Comparison of ENCODE assay signal across 10 cellular contexts in genomic region chr11:12052676-12053605, GRCh38. TPM values are rescaled to one million over a fixed set of nuclear protein-coding genes. Genes with fewer than 3 reads are reported as not detected.
DNase-seq lines count a peak whose midpoint lies in the region; ATAC-seq and TF ChIP-seq lines count a peak whose summit lies in the region.
"Had no signal": no experiment of that assay in that cellular context is flagged by ENCODE, and none has a peak within 500 bp of the region (broad histone marks: within the 10 kb centered on the region; RNA-seq: fewer than 3 reads in every experiment).

No MANE protein-coding gene starts in this region.

- H3K4me3 ChIP-seq in A673 (ENCODE audit: low read depth, low read length, poor library complexity, severe bottlenecking): no peak overlapping the region
- H3K4me3 ChIP-seq: Peyer's patch, upper lobe of left lung had no signal

- POLR2A ChIA-PET in A673 (lab: Charles Lee; ENCODE audit: low non-redundant PET): interaction anchor here (0.6 kb wide), 1 partner anchor 235 kb away, joined by 8 read pairs; no protein-coding TSS in a partner anchor

- no peak for ATAC-seq in foreskin keratinocyte
- no peak for ATAC-seq in GM21619 (IDR thresholded peaks at IDR 0.05; ENCODE audit: unreplicated experiment)
- ATAC-seq in HG03469 (IDR thresholded peaks at IDR 0.05; ENCODE audit: unreplicated experiment): no peak

- H3K4me1 ChIP-seq in A673 (ENCODE audit: insufficient read depth, low read length, poor library complexity, severe bottlenecking): no peaks in the 10 kb centered on the region
- no peaks in the 10 kb centered on the region for H3K4me1 ChIP-seq in foreskin keratinocyte

- H3K36me3 ChIP-seq in A673 (ENCODE audit: insufficient read depth, low read length, poor library complexity, severe bottlenecking): no peaks in the 10 kb centered on the region
- H3K36me3 ChIP-seq: Peyer's patch, upper lobe of left lung had no signal

- H3K27ac ChIP-seq in A673 (ENCODE audit: low read depth, low read length, poor library complexity, severe bottlenecking): no peak overlapping the region
- no peak overlapping the region for H3K27ac ChIP-seq in foreskin keratinocyte

- DNase-seq in A673 (ENCODE audit: low spot score): no peak
- DNase-seq in SW480 (ENCODE audit: low spot score): peak; percentile 41
- no peak for DNase-seq in foreskin keratinocyte
- DNase-seq in medulla oblongata (ENCODE audit: extremely low spot score): no peak
- DNase-seq in NCI-H345 treated with DMSO at 0.1 percent for 48 hours (lab: John Stamatoyannopoulos, UW; ENCODE audit: unreplicated experiment): no peak

- H3K27me3 ChIP-seq in A673 (replicated peaks; ENCODE audit: insufficient read depth, low read depth, low read length, poor library complexity) (no peaks in the 10 kb centered on the region), foreskin keratinocyte (no peaks in the 10 kb centered on the region)
- H3K27me3 ChIP-seq: Peyer's patch, upper lobe of left lung had no signal

- intact Hi-C loops in A673 (cut with micrococcal nuclease; ENCODE audit: unreplicated experiment): no loop called here

- TF ChIP-seq CTCF in A673 (conservative IDR thresholded peaks at IDR 0.05; ENCODE audit: low read depth, low read length) (0 out of 2 replicates have a peak, but pooled peaks have one; percentile 10), GM12873 (IDR thresholded peaks at IDR 0.05; ENCODE audit: insufficient read depth, low read depth, low read length, missing control alignments) (peak; percentile 39), foreskin keratinocyte (conservative IDR thresholded peaks at IDR 0.05) (peak; percentile 46)

- no TSS peak for BruUV-seq in A673 (replicated peaks; lab: Mats Ljungman, UMichigan)

- CTCF ChIA-PET in A673 (lab: Charles Lee): interaction anchor here (0.9 kb wide), 1 partner anchor 229 kb away, joined by 4 read pairs; no protein-coding TSS in a partner anchor

- no peaks in the 10 kb centered on the region for H3K9me3 ChIP-seq in A673 (ENCODE audit: low read depth, low read length, poor library complexity, severe bottlenecking)
- H3K9me3 ChIP-seq: Peyer's patch, upper lobe of left lung had no signal

RNA-seq across cellular contexts. Expression of gene DKK3, which starts 44.5 kb away (rescaled TPM):
- total RNA-seq in A673 (2021) (0.77 and 2.3 TPM in 2 replicates), foreskin keratinocyte (271 and 323 TPM in 2 replicates)
- polyA plus RNA-seq in foreskin keratinocyte: 197 and 257 TPM in 2 replicates

RNA-seq across cellular contexts. Expression of gene MICAL2, which starts 57.4 kb away (rescaled TPM):
- total RNA-seq in A673 (2021): 0.44 and 1.1 TPM in 2 replicates
- 185 and 192 TPM in 2 replicates for total RNA-seq in foreskin keratinocyte
- 40.2 and 42.9 TPM in 2 replicates for polyA plus RNA-seq in foreskin keratinocyte

Comparison
In these comparisons a context has a peak if more than half of its experiments do, and no peak if none do; other contexts are left out.
1. RNA of gene DKK3, which starts 44.5 kb away (total RNA-seq): 271 to 323 TPM in foreskin keratinocyte; 0.77 to 2.3 TPM in A673; every median in the first group is over 10 times any median in the second.
2. RNA of gene MICAL2, which starts 57.4 kb away (total RNA-seq): 185 to 192 TPM in foreskin keratinocyte; 0.44 to 1.1 TPM in A673; every median in the first group is over 10 times any median in the second.
3. Peak in every context shown above with its lines, with median percentiles within 50 percentile points of each other: CTCF ChIP-seq.